ENCODE assay signal across 29 cellular contexts in genomic region chr3:59578129-59578528, GRCh38.
"Had no signal": no experiment of that assay in that cellular context is flagged by ENCODE, and none has a peak within 500 bp of the region (broad histone marks: within the 10 kb centered on the region; RNA-seq: fewer than 3 reads in every experiment).

No MANE protein-coding gene starts in this region.

- H3K27ac ChIP-seq: epithelial cell of prostate, esophagus muscularis mucosa, heart right ventricle, lower lobe of right lung, ovary, psoas muscle, sigmoid colon, testis, tibial nerve, upper lobe of left lung had no signal

- H3K9me3 ChIP-seq: esophagus muscularis mucosa, heart right ventricle, lower lobe of right lung, ovary, psoas muscle, sigmoid colon, testis, tibial nerve, upper lobe of left lung had no signal

- H3K9me3 Mint-ChIP-seq: natural killer cell; stimulated activated effector memory CD8-positive, alpha-beta T cell treated with anti-CD3 and anti-CD28 coated beads, Interleukin-12 subunit alpha, Interleukin-12 subunit beta, amount 100 ng/mL, for 72 hours had no signal

- H3K36me3 ChIP-seq: esophagus muscularis mucosa, heart right ventricle, lower lobe of right lung, ovary, sigmoid colon, tibial nerve, upper lobe of left lung had no signal

- H3K27me3 ChIP-seq: esophagus muscularis mucosa, ovary, sigmoid colon, testis, upper lobe of left lung had no signal

- H3K36me3 Mint-ChIP-seq: memory B cell; natural killer cell; stimulated activated effector memory CD8-positive, alpha-beta T cell treated with anti-CD3 and anti-CD28 coated beads, Interleukin-12 subunit alpha, Interleukin-12 subunit beta, amount 100 ng/mL, for 72 hours had no signal

- H3K4me1 Mint-ChIP-seq: memory B cell; natural killer cell; stimulated activated effector memory CD8-positive, alpha-beta T cell treated with anti-CD3 and anti-CD28 coated beads, Interleukin-12 subunit alpha, Interleukin-12 subunit beta, amount 100 ng/mL, for 72 hours had no signal

- ATAC-seq: heart right ventricle; left colon; left ventricle myocardium superior; lower lobe of right lung; natural killer cell; psoas muscle; stimulated activated effector memory CD8-positive, alpha-beta T cell treated with anti-CD3 and anti-CD28 coated beads, Interleukin-12 subunit alpha, Interleukin-12 subunit beta, amount 100 ng/mL, for 72 hours; stimulated activated naive CD8-positive, alpha-beta T cell treated with anti-CD3 and anti-CD28 coated beads, Interleukin-15, Interleukin-2, amounts not matched to agents 100 U/mL and 50 U/mL, for 24 hours had no signal

- H3K4me3 Mint-ChIP-seq: memory B cell; natural killer cell; stimulated activated effector memory CD8-positive, alpha-beta T cell treated with anti-CD3 and anti-CD28 coated beads, Interleukin-12 subunit alpha, Interleukin-12 subunit beta, amount 100 ng/mL, for 72 hours had no signal

- H3K27ac Mint-ChIP-seq: memory B cell; natural killer cell; stimulated activated effector memory CD8-positive, alpha-beta T cell treated with anti-CD3 and anti-CD28 coated beads, Interleukin-12 subunit alpha, Interleukin-12 subunit beta, amount 100 ng/mL, for 72 hours had no signal

- H3K4me1 ChIP-seq: lower lobe of right lung, psoas muscle, testis had no signal

- H3K27me3 Mint-ChIP-seq: memory B cell had no signal

- H3K4me3 ChIP-seq: esophagus muscularis mucosa, heart right ventricle, lower lobe of right lung, ovary, psoas muscle, sigmoid colon, testis, tibial nerve, upper lobe of left lung had no signal

- DNase-seq: cerebellar nuclear complex; cortex of kidney; effector CD4-positive, alpha-beta T cell; foreskin melanocyte; glutamatergic neuron; heart right ventricle; hippocampal formation; kidney glomerular epithelial cell; left colon; left ventricle myocardium superior; lower lobe of right lung; natural killer cell; nucleus accumbens; ovary; posterior cingulate gyrus; psoas muscle; right cardiac atrium; sigmoid colon; stimulated activated CD4-positive, alpha-beta T cell treated with anti-CD3 and anti-CD28 coated beads, Interleukin-2, amount 100 ng/mL, for 24 hours; stimulated activated CD4-positive, alpha-beta T cell treated with anti-CD3 and anti-CD28 coated beads, Interleukin-4, amount 100 ng/mL, for 24 hours; stimulated activated naive CD8-positive, alpha-beta T cell treated with anti-CD3 and anti-CD28 coated beads, Interleukin-15, Interleukin-2, amounts not matched to agents 100 U/mL and 50 U/mL, for 24 hours; substantia nigra; testis; upper lobe of left lung had no signal
